Comparison of ENCODE assay signal across 10 cellular contexts in genomic region chrX:133745361-133745760, GRCh38.
DNase-seq lines count a peak whose midpoint lies in the region; ATAC-seq, FAIRE-seq and TF ChIP-seq lines count a peak whose summit lies in the region.
"Had no signal": no experiment of that assay in that cellular context is flagged by ENCODE, and none has a peak within 500 bp of the region (broad histone marks: within the 10 kb centered on the region; RNA-seq: fewer than 3 reads in every experiment).

No MANE protein-coding gene starts in this region.

- no peak for FAIRE-seq in GM12878 (lab: Jason Lieb, UNC)

- in situ Hi-C loops in GM12878 (cut with MboI), result no loop called here

- no TSS peak for BruUV-seq in GM12878 (replicated peaks; lab: Mats Ljungman, UMichigan)

- no peak overlapping the region for H3K4me2 ChIP-seq in GM12878 (ENCODE audit: control insufficient read depth, insufficient read depth)
- H3K4me2 ChIP-seq: SK-N-SH had no signal

- CTCF ChIA-PET in GM12878 (lab: Yijun Ruan, JAX), result interaction anchor here (0.7 to 1.0 kb wide), 2 partner anchors 9 to 411 kb away, joined by 3 read pairs; no protein-coding TSS in a partner anchor

- TF ChIP-seq RAD21 in GM12878 (IDR thresholded peaks at IDR 0.05; ENCODE audit: insufficient read depth, low read depth, low read length), result 0 out of 2 replicates have a peak, but pooled peaks have one; percentile 4

- H3K79me2 ChIP-seq in GM12878 (ENCODE audit: control insufficient read depth, insufficient read depth, low read length), result no peaks in the 10 kb centered on the region

- intact Hi-C loops in GM12878 (cut with micrococcal nuclease; ENCODE audit: unreplicated experiment) (no loop called here), heart right ventricle (cut with DNase I) (no loop called here)

- H3K4me1 ChIP-seq in GM12878 (ENCODE audit: control insufficient read depth, insufficient read depth, low read length) (no peaks in the 10 kb centered on the region), heart right ventricle (no peaks in the 10 kb centered on the region)

- no peaks in the 10 kb centered on the region for H3K36me3 ChIP-seq in GM12878 (ENCODE audit: control insufficient read depth in 2 of 2, insufficient read depth in 2 of 2, low read length in 1 of 2)
- H3K36me3 ChIP-seq in heart right ventricle, result no peaks in the 10 kb centered on the region

- SMC1A ChIA-PET in GM12878 (lab: Charles Lee; ENCODE audit: uncharacterized antibody, unreplicated experiment), result no interaction called here

- TF ChIP-seq POLR2A in GM12878 (IDR thresholded peaks at IDR 0.05; ENCODE audit: low read depth, low read length), result no peak

- H2AFZ ChIP-seq in GM12878 (ENCODE audit: control insufficient read depth, low read depth, low read length), result no peak overlapping the region

- no peak for TF ChIP-seq EP300 in GM12878 (IDR thresholded peaks at IDR 0.05; ENCODE audit: borderline replicate concordance in 1 of 2, control insufficient read depth in 1 of 2, low read depth in 2 of 2, low read length in 2 of 2)

- H3K9ac ChIP-seq in GM12878 (ENCODE audit: control insufficient read depth, insufficient read depth, low read length), result no peak overlapping the region
- H3K9ac ChIP-seq: SK-N-SH had no signal

- H3K27ac ChIP-seq in GM12878 (ENCODE audit: control insufficient read depth, insufficient read depth) (no peak overlapping the region), heart right ventricle (no peak overlapping the region)

- H3K4me3 ChIP-seq in GM12875 (ENCODE audit: low read depth, low read length) (no peak overlapping the region), GM12878 (no peak overlapping the region), heart right ventricle (no peak overlapping the region)

- RAD21 ChIA-PET in GM12878 (lab: Charles Lee; ENCODE audit: unreplicated experiment), result no interaction called here

- H3K9me3 ChIP-seq in GM12878 (replicated peaks; ENCODE audit: control insufficient read depth, insufficient read depth, low read length), result no peaks in the 10 kb centered on the region
- H3K9me3 ChIP-seq in heart right ventricle, result no peaks in the 10 kb centered on the region
- H3K9me3 ChIP-seq: SK-N-SH had no signal

- ATAC-seq in GM19455 (IDR thresholded peaks at IDR 0.05; ENCODE audit: unreplicated experiment), result peak; percentile 73
- ATAC-seq in HG03175 (IDR thresholded peaks at IDR 0.05; ENCODE audit: unreplicated experiment), result peak; percentile 76
- peak; percentile 74 for ATAC-seq in GM12878
- ATAC-seq in heart right ventricle, result no peak

- DNase-seq in GM12878 (ENCODE audit: low read depth, low spot score) (no peak), iPS-NIHi7 (ENCODE audit: extremely low spot score) (no peak), globus pallidus (ENCODE audit: low spot score) (no peak), heart right ventricle (no peak)
- DNase-seq: NCI-H1694, nucleus accumbens, SK-N-SH had no signal

- peak; percentile 20; the same call in 1 of the 2 replicates for TF ChIP-seq CTCF in GM12875 (IDR thresholded peaks at IDR 0.05; ENCODE audit: borderline replicate concordance, insufficient read depth, low read depth, low read length)
- TF ChIP-seq CTCF in GM12878 (IDR thresholded peaks at IDR 0.05 in 2 of 3, conservative IDR thresholded peaks at IDR 0.05 in 1 of 3; ENCODE audit: control insufficient read depth in 2 of 3, extremely low read depth in 1 of 3, insufficient read depth in 1 of 3, low read depth in 3 of 3, low read length in 3 of 3), result 0 out of 6 replicates have a peak, but pooled peaks of 1 of the 3 experiments have one; percentile 9
- no peak for TF ChIP-seq CTCF in heart right ventricle (IDR thresholded peaks at IDR 0.05)

- H4K20me1 ChIP-seq in GM12878 (ENCODE audit: control insufficient read depth, insufficient read depth), result no peaks in the 10 kb centered on the region

- H3K27me3 ChIP-seq in GM12878 (replicated peaks in 1 of 2; ENCODE audit: control insufficient read depth in 2 of 2, insufficient read depth in 2 of 2, low read length in 1 of 2), result no peaks in the 10 kb centered on the region; a peak in 1 of 4 replicates
- peaks cover 0 to 48% (median 0%) of the 10 kb centered on the region in 7 donors for H3K27me3 ChIP-seq in heart right ventricle

- POLR2A ChIA-PET in GM12878 (lab: Charles Lee), result no interaction called here

TF ChIP-seq in GM12878, 131 proteins besides CTCF, POLR2A, EP300 and RAD21:
- TF ChIP-seq RELA (IDR thresholded peaks at IDR 0.05; ENCODE audit: borderline replicate concordance, partially characterized antibody), result no peak
- no peak for TF ChIP-seq KLF5 (IDR thresholded peaks at IDR 0.05; ENCODE audit: partially characterized antibody)
- no peak for TF ChIP-seq JUNB (IDR thresholded peaks at IDR 0.05)
- TF ChIP-seq BCL11A (IDR thresholded peaks at IDR 0.05; ENCODE audit: low read depth, low read length), result no peak
- no peak for TF ChIP-seq PAX5 (IDR thresholded peaks at IDR 0.05; ENCODE audit: borderline replicate concordance, low read depth, low read length)
- TF ChIP-seq, protein P1, sequence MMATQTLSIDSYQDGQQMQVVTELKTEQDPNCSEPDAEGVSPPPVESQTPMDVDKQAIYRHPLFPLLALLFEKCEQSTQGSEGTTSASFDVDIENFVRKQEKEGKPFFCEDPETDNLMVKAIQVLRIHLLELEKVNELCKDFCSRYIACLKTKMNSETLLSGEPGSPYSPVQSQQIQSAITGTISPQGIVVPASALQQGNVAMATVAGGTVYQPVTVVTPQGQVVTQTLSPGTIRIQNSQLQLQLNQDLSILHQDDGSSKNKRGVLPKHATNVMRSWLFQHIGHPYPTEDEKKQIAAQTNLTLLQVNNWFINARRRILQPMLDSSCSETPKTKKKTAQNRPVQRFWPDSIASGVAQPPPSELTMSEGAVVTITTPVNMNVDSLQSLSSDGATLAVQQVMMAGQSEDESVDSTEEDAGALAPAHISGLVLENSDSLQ (IDR thresholded peaks at IDR 0.05), result no peak
- TF ChIP-seq ATF3 (IDR thresholded peaks at IDR 0.05; ENCODE audit: borderline replicate concordance, extremely low read depth, low read depth, low read length), result no peak
- TF ChIP-seq SREBF2 (IDR thresholded peaks at IDR 0.05; ENCODE audit: low read length), result no peak
- TF ChIP-seq, protein P2, sequence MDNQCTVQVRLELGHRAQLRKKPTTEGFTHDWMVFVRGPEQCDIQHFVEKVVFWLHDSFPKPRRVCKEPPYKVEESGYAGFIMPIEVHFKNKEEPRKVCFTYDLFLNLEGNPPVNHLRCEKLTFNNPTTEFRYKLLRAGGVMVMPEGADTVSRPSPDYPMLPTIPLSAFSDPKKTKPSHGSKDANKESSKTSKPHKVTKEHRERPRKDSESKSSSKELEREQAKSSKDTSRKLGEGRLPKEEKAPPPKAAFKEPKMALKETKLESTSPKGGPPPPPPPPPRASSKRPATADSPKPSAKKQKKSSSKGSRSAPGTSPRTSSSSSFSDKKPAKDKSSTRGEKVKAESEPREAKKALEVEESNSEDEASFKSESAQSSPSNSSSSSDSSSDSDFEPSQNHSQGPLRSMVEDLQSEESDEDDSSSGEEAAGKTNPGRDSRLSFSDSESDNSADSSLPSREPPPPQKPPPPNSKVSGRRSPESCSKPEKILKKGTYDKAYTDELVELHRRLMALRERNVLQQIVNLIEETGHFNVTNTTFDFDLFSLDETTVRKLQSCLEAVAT (IDR thresholded peaks at IDR 0.05), result no peak
- no peak for TF ChIP-seq STAT1 (conservative IDR thresholded peaks at IDR 0.05)
- no peak for TF ChIP-seq HCFC1 (IDR thresholded peaks at IDR 0.05; ENCODE audit: low read length)
TF ChIP-seq in GM12878: peak in this region for 0.

Comparison
In these comparisons a context has a peak if more than half of its experiments do, and no peak if none do; other contexts are left out.
1. ATAC-seq: peak in GM19455 (single experiment), HG03175 (single experiment) and GM12878 (single experiment); none in heart right ventricle (0 of 8).